In genomic region chr17:1810450-1811103, GRCh38 we compare ENCODE assay signal across 1 cellular context.
A peak's percentile ranks its signal among the peaks of the same experiment; 100 is the strongest.
TF ChIP-seq lines count a peak whose summit lies in the region.

No MANE protein-coding gene starts in this region.

TF ChIP-seq in HepG2, 621 proteins besides CTCF, POLR2A, EP300 and RAD21 (continued from another document and continues in another):
- TF ChIP-seq ZNF414 (CRISPR knock-in tag; IDR thresholded peaks at IDR 0.05) (no peak), ZNF737 (CRISPR knock-in tag; IDR thresholded peaks at IDR 0.05; ENCODE audit: borderline replicate concordance) (no peak), TCF7 (IDR thresholded peaks at IDR 0.05; ENCODE audit: low read depth) (peak; percentile 43; the same call in 1 of the 2 replicates), FOSL2 (CRISPR knock-in tag; IDR thresholded peaks at IDR 0.05) (peak; percentile 59), GATAD2A (CRISPR knock-in tag; IDR thresholded peaks at IDR 0.05) (peak; percentile 74; the same call in 1 of the 2 replicates), MATR3 (CRISPR knock-in tag; IDR thresholded peaks at IDR 0.05) (no peak), TFDP1 (CRISPR knock-in tag; IDR thresholded peaks at IDR 0.05; ENCODE audit: borderline replicate concordance) (peak; percentile 70; the same call in 1 of the 2 replicates), ISL2 (CRISPR knock-in tag; IDR thresholded peaks at IDR 0.05) (peak; percentile 37; the same call in 1 of the 2 replicates), TOPORS (CRISPR knock-in tag; IDR thresholded peaks at IDR 0.05) (no peak), HNF4A (CRISPR knock-in tag; IDR thresholded peaks at IDR 0.05) (peak; percentile 98), MIER3 (CRISPR knock-in tag; IDR thresholded peaks at IDR 0.05; ENCODE audit: borderline replicate concordance) (peak; percentile 93; the same call in 1 of the 2 replicates), ZNF746 (CRISPR knock-in tag; IDR thresholded peaks at IDR 0.05) (peak; percentile 69; the same call in 1 of the 2 replicates), ZBTB26 (CRISPR knock-in tag; IDR thresholded peaks at IDR 0.05; ENCODE audit: borderline replicate concordance) (no peak; the same call in 1 of the 2 replicates), ZNF354B (CRISPR knock-in tag; IDR thresholded peaks at IDR 0.05) (no peak), XRCC5 (optimal IDR thresholded peaks at IDR 0.05; ENCODE audit: low read length) (peak; percentile 68), ESRRA (CRISPR knock-in tag; IDR thresholded peaks at IDR 0.05; ENCODE audit: low read depth) (peak; percentile 95), JUNB (CRISPR knock-in tag; IDR thresholded peaks at IDR 0.05; ENCODE audit: borderline replicate concordance) (no peak), KMT2A (CRISPR knock-in tag; IDR thresholded peaks at IDR 0.05) (peak; percentile 81), FOXA1 (IDR thresholded peaks at IDR 0.05) (no peak), FOXA1 (CRISPR knock-in tag; IDR thresholded peaks at IDR 0.05) (peak; percentile 29), ZNF263 (CRISPR knock-in tag; IDR thresholded peaks at IDR 0.05) (peak; percentile 36; the same call in 1 of the 2 replicates), ZMAT5 (CRISPR knock-in tag; IDR thresholded peaks at IDR 0.05; ENCODE audit: borderline replicate concordance, low read depth) (no peak), ZKSCAN1 (IDR thresholded peaks at IDR 0.05; ENCODE audit: low read length) (no peak), ZNF775 (CRISPR knock-in tag; IDR thresholded peaks at IDR 0.05; ENCODE audit: borderline replicate concordance) (no peak), ARID2 (CRISPR knock-in tag; IDR thresholded peaks at IDR 0.05; ENCODE audit: borderline replicate concordance) (no peak), ASH2L (IDR thresholded peaks at IDR 0.05; ENCODE audit: insufficient read length, low read depth, low read length) (peak; percentile 96), ATM (IDR thresholded peaks at IDR 0.05; ENCODE audit: borderline replicate concordance) (no peak), ZNF800 (CRISPR knock-in tag; IDR thresholded peaks at IDR 0.05) (no peak), ATF6 (CRISPR knock-in tag; conservative IDR thresholded peaks at IDR 0.05) (no peak), KLF15 (CRISPR knock-in tag; IDR thresholded peaks at IDR 0.05; ENCODE audit: borderline replicate concordance) (no peak), TARDBP (CRISPR knock-in tag; IDR thresholded peaks at IDR 0.05) (peak; percentile 87), TBP (CRISPR knock-in tag; IDR thresholded peaks at IDR 0.05) (no peak), ZNF619 (CRISPR knock-in tag; IDR thresholded peaks at IDR 0.05) (no peak), HBP1 (CRISPR knock-in tag; IDR thresholded peaks at IDR 0.05; ENCODE audit: low read depth) (peak; percentile 88; the same call in 1 of the 2 replicates), ZNF44 (CRISPR knock-in tag; IDR thresholded peaks at IDR 0.05) (peak; percentile 29; the same call in 1 of the 2 replicates), SMYD3 (CRISPR knock-in tag; IDR thresholded peaks at IDR 0.05) (no peak; the same call in 1 of the 2 replicates), EED (CRISPR knock-in tag; IDR thresholded peaks at IDR 0.05) (0 out of 2 replicates have a peak, but pooled peaks have one; percentile 3), STAT6 (CRISPR knock-in tag; IDR thresholded peaks at IDR 0.05; ENCODE audit: borderline replicate concordance) (peak; percentile 95), ZIK1 (CRISPR knock-in tag; IDR thresholded peaks at IDR 0.05; ENCODE audit: borderline replicate concordance, low read depth) (0 out of 2 replicates have a peak, but pooled peaks have one; percentile 63), CCDC6 (CRISPR knock-in tag; IDR thresholded peaks at IDR 0.05) (peak; percentile 34; the same call in 1 of the 2 replicates), ZNF574 (CRISPR knock-in tag; IDR thresholded peaks at IDR 0.05) (peak; percentile 69; the same call in 1 of the 2 replicates), THAP11 (CRISPR knock-in tag; IDR thresholded peaks at IDR 0.05) (peak; percentile 74), DPF2 (CRISPR knock-in tag; IDR thresholded peaks at IDR 0.05; ENCODE audit: borderline replicate concordance, low read depth) (peak; percentile 88; the same call in 1 of the 2 replicates), NKX3-1 (CRISPR knock-in tag; IDR thresholded peaks at IDR 0.05) (no peak), GABPB1 (CRISPR knock-in tag; IDR thresholded peaks at IDR 0.05) (peak; percentile 60; the same call in 1 of the 2 replicates), FOXA3 (CRISPR knock-in tag; IDR thresholded peaks at IDR 0.05) (peak; percentile 64), ZBTB38 (CRISPR knock-in tag; IDR thresholded peaks at IDR 0.05) (peak; percentile 97), ZNF251 (CRISPR knock-in tag; IDR thresholded peaks at IDR 0.05) (no peak), ZBTB33 (CRISPR knock-in tag; IDR thresholded peaks at IDR 0.05) (no peak), KLF16 (CRISPR knock-in tag; IDR thresholded peaks at IDR 0.05) (peak in 1 of 2 experiments; percentile 78; a peak in 2 of 4 replicates), RBFOX2 (IDR thresholded peaks at IDR 0.05; ENCODE audit: low read depth, low read length) (peak; percentile 53; the same call in 1 of the 2 replicates)
